In the genomic region with DNA sequence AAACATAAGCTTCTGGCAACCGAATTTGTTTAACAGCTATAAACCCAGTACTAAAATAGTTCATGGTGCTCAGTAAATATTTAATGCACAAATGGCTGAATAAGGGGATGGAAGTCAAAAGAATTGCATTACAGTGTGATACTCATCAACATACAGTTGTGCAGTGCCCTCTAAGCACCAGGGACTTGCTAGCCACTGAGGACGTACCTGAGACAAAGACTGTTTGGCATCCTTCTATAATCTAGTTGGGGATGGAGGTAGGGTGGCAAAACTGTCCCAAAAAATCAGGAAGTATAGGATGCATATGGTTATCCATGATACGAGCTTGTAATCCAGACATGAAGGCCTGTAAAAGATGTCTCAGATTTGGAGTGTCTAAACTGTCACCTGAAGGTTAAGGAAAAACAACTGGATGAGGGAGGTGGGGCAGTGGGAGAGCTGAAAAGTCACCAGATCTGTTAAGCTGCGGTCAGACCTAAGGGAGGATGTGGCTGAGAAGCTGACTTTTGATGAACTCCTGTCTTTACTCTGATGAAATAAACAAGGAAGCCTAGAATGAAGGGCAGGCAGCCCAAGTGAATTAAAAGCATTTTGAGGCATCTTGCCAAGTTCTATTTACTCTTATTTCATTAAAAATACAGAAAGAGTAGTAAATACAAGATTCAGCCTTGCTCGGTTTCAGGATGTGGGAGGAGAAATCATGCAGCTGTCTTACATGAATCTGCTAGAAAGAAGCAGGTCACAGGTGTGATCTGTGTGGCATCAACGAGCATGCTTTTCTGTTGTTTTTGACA, we compare ENCODE assay signal across 9 cellular contexts. TPM values are rescaled to one million over a fixed set of nuclear protein-coding genes. Genes with fewer than 3 reads are reported as not detected.
DNase-seq lines count a peak whose midpoint lies in the region; ATAC-seq lines count a peak whose summit lies in the region.
"Had no signal": no experiment of that assay in that cellular context is flagged by ENCODE, and none has a peak within 500 bp of the region (broad histone marks: within the 10 kb centered on the region; RNA-seq: fewer than 3 reads in every experiment).

No MANE protein-coding gene starts in this region.

- no peak overlapping the region for H2BK5ac ChIP-seq in neuronal stem cell (ENCODE audit: low read length)

- H3K9me3 ChIP-seq in BLaER1 treated with 17β-estradiol and CSF1 and Interleukin-3, amounts not matched to agents 10 nM and 100 nM (replicated peaks in 1 of 11), result peaks cover 0 to 19% (median 12%) of the 10 kb centered on the region in 11 experiments; a peak in 14 of 22 replicates
- H3K9me3 ChIP-seq in neuronal stem cell (replicated peaks in 1 of 2; ENCODE audit: control insufficient read depth in 2 of 2, insufficient read depth in 1 of 2, low read depth in 1 of 2, low read length in 2 of 2), result no peaks in the 10 kb centered on the region
- H3K9me3 ChIP-seq: upper lobe of left lung had no signal

- H3K9ac ChIP-seq in BLaER1 treated with 17β-estradiol and CSF1 and Interleukin-3, amounts not matched to agents 10 nM and 100 nM, result peak overlapping the region in 5 of 11 experiments; percentile 12 to 58 (median 26); a peak in 9 of 22 replicates
- no peak overlapping the region for H3K9ac ChIP-seq in neuronal stem cell (ENCODE audit: low read depth, low read length, poor library complexity)

- no peak overlapping the region for H3K14ac ChIP-seq in neuronal stem cell (ENCODE audit: low read length)

- no CpG with 5 or more reads among the region's 6 CpGs for WGBS in neuronal stem cell (ENCODE audit: extremely low coverage in 2 of 2, insufficient read length in 2 of 2, insufficient replicate concordance in 1 of 2), 2 donors

- intact Hi-C loops in activated T-helper 2 cell treated with anti-CD3 and anti-CD28 coated beads, Interferon-gamma antibody, Interleukin-2, Interleukin-4, amounts not matched to agents 10 μg/mL and 5 μg/mL and 100 μg/mL, durations not matched to agents 14 hours and 24 hours and 36 hours (cut with micrococcal nuclease), result loop anchor here (1.0 to 2.0 kb wide), 2 partner anchors 10 to 15 kb away; no protein-coding TSS in a partner anchor

- no peak overlapping the region for H2BK12ac ChIP-seq in neuronal stem cell (ENCODE audit: low read length)

- no peak overlapping the region for H2AK5ac ChIP-seq in neuronal stem cell (ENCODE audit: low read depth, low read length)

- H4K8ac ChIP-seq in neuronal stem cell (ENCODE audit: low read depth, low read length), result no peak overlapping the region

- H3K4me2 ChIP-seq in BLaER1 treated with 17β-estradiol and CSF1 and Interleukin-3, amounts not matched to agents 10 nM and 100 nM, result peak overlapping the region; percentile 19 to 84 (median 65)
- no peak overlapping the region for H3K4me2 ChIP-seq in neuronal stem cell (ENCODE audit: insufficient read depth, low read length, poor library complexity, severe bottlenecking)

- no peak overlapping the region for H3K23ac ChIP-seq in neuronal stem cell (ENCODE audit: low read depth, low read length, poor library complexity)

- peaks cover 0 to 25% (median 0%) of the 10 kb centered on the region in 11 experiments; a peak in 4 of 22 replicates for H3K36me3 ChIP-seq in BLaER1 treated with 17β-estradiol and CSF1 and Interleukin-3, amounts not matched to agents 10 nM and 100 nM
- no peaks in the 10 kb centered on the region for H3K36me3 ChIP-seq in neuronal stem cell (replicated peaks in 1 of 2; ENCODE audit: control insufficient read depth in 2 of 2, insufficient read depth in 2 of 2, low read length in 2 of 2)
- H3K36me3 ChIP-seq: upper lobe of left lung had no signal

- H3K27me3 ChIP-seq in BLaER1 treated with 17β-estradiol and CSF1 and Interleukin-3, amounts not matched to agents 10 nM and 100 nM, result no peaks in the 10 kb centered on the region
- H3K27me3 ChIP-seq in neuronal stem cell (ENCODE audit: control insufficient read depth in 3 of 3, insufficient read depth in 3 of 3, low read depth in 1 of 3, low read length in 3 of 3), result no peaks in the 10 kb centered on the region
- H3K27me3 ChIP-seq: upper lobe of left lung had no signal

- no peak overlapping the region for H4K91ac ChIP-seq in neuronal stem cell (ENCODE audit: low read depth, low read length, poor library complexity)

- H3K18ac ChIP-seq in neuronal stem cell (ENCODE audit: low read length), result no peak overlapping the region

- H2AFZ ChIP-seq in neuronal stem cell (ENCODE audit: low read length), result no peak overlapping the region

- no peak overlapping the region for H2BK15ac ChIP-seq in neuronal stem cell (ENCODE audit: low read length)

- peak overlapping the region; percentile 83 for H3K27ac Mint-ChIP-seq in activated T-helper 2 cell treated with anti-CD3 and anti-CD28 coated beads, Interferon-gamma antibody, Interleukin-2, Interleukin-4, amounts not matched to agents 10 μg/mL and 5 μg/mL and 100 μg/mL, durations not matched to agents 14 hours and 24 hours and 36 hours

- peak overlapping the region in 8 of 11 experiments; percentile 46 to 76 (median 67); a peak in 15 of 22 replicates for H3K27ac ChIP-seq in BLaER1 treated with 17β-estradiol and CSF1 and Interleukin-3, amounts not matched to agents 10 nM and 100 nM
- H3K27ac ChIP-seq in neuronal stem cell (replicated peaks; ENCODE audit: low read length), result no peak overlapping the region
- H3K27ac ChIP-seq: upper lobe of left lung had no signal

- H3K9me3 Mint-ChIP-seq in activated T-helper 2 cell treated with anti-CD3 and anti-CD28 coated beads, Interferon-gamma antibody, Interleukin-2, Interleukin-4, amounts not matched to agents 10 μg/mL and 5 μg/mL and 100 μg/mL, durations not matched to agents 14 hours and 24 hours and 36 hours, result peaks cover 5% of the 10 kb centered on the region

- no peaks in the 10 kb centered on the region for H3K27me3 Mint-ChIP-seq in activated T-helper 2 cell treated with anti-CD3 and anti-CD28 coated beads, Interferon-gamma antibody, Interleukin-2, Interleukin-4, amounts not matched to agents 10 μg/mL and 5 μg/mL and 100 μg/mL, durations not matched to agents 14 hours and 24 hours and 36 hours (ENCODE audit: low read depth)

- ATAC-seq in GM19463 (IDR thresholded peaks at IDR 0.05; ENCODE audit: unreplicated experiment) (peak; percentile 78), HG03565 (IDR thresholded peaks at IDR 0.05; ENCODE audit: unreplicated experiment) (peak; percentile 43), HG03159 (IDR thresholded peaks at IDR 0.05; ENCODE audit: unreplicated experiment) (no peak)

- peak overlapping the region in 1 of 10 experiments; percentile 4; a peak in 1 of 20 replicates for H3K4me3 ChIP-seq in BLaER1 treated with 17β-estradiol and CSF1 and Interleukin-3, amounts not matched to agents 10 nM and 100 nM
- no peak overlapping the region for H3K4me3 ChIP-seq in neuronal stem cell (ENCODE audit: low read length in 2 of 2)
- H3K4me3 ChIP-seq: upper lobe of left lung had no signal

- no peak overlapping the region for H2BK120ac ChIP-seq in neuronal stem cell (ENCODE audit: low read depth, low read length)

- H3K79me1 ChIP-seq in neuronal stem cell (ENCODE audit: low read depth, low read length), result no peaks in the 10 kb centered on the region

- no peak overlapping the region for H3K4ac ChIP-seq in neuronal stem cell (ENCODE audit: low read length)

- peaks cover 69% of the 10 kb centered on the region for H3K4me1 Mint-ChIP-seq in activated T-helper 2 cell treated with anti-CD3 and anti-CD28 coated beads, Interferon-gamma antibody, Interleukin-2, Interleukin-4, amounts not matched to agents 10 μg/mL and 5 μg/mL and 100 μg/mL, durations not matched to agents 14 hours and 24 hours and 36 hours (ENCODE audit: low read depth)

- DNase-seq in activated T-helper 2 cell treated with anti-CD3 and anti-CD28 coated beads, Interferon-gamma antibody, Interleukin-2, Interleukin-4, amounts not matched to agents 10 μg/mL and 5 μg/mL and 100 μg/mL, durations not matched to agents 14 hours and 24 hours and 36 hours (ENCODE audit: low spot score), result peak; percentile 62
- DNase-seq in RKO (ENCODE audit: low spot score), result no peak
- DNase-seq in neuronal stem cell (ENCODE audit: low spot score), result no peak
- no peak for DNase-seq in COLO829 (ENCODE audit: low spot score)
- DNase-seq: upper lobe of left lung had no signal

- H3K4me3 Mint-ChIP-seq in activated T-helper 2 cell treated with anti-CD3 and anti-CD28 coated beads, Interferon-gamma antibody, Interleukin-2, Interleukin-4, amounts not matched to agents 10 μg/mL and 5 μg/mL and 100 μg/mL, durations not matched to agents 14 hours and 24 hours and 36 hours (ENCODE audit: low read depth), result peak overlapping the region; percentile 13

- H3K4me1 ChIP-seq in BLaER1 treated with 17β-estradiol and CSF1 and Interleukin-3, amounts not matched to agents 10 nM and 100 nM, result peaks cover 14 to 68% (median 45%) of the 10 kb centered on the region in 10 experiments; a peak in 19 of 20 replicates
- H3K4me1 ChIP-seq in neuronal stem cell (ENCODE audit: control insufficient read depth in 2 of 2, insufficient read depth in 1 of 2, low read depth in 1 of 2, low read length in 2 of 2), result no peaks in the 10 kb centered on the region
- H3K4me1 ChIP-seq: upper lobe of left lung had no signal

- H4K20me1 ChIP-seq in BLaER1 treated with 17β-estradiol and CSF1 and Interleukin-3, amounts not matched to agents 10 nM and 100 nM, result no peaks in the 10 kb centered on the region

- H3K36me3 Mint-ChIP-seq in activated T-helper 2 cell treated with anti-CD3 and anti-CD28 coated beads, Interferon-gamma antibody, Interleukin-2, Interleukin-4, amounts not matched to agents 10 μg/mL and 5 μg/mL and 100 μg/mL, durations not matched to agents 14 hours and 24 hours and 36 hours (ENCODE audit: low read depth), result peaks cover 15% of the 10 kb centered on the region

RNA-seq across cellular contexts. Expression of gene CD38, which starts 12.0 kb away (rescaled TPM):
- 75.3 and 87.1 TPM in 2 replicates for total RNA-seq in activated T-helper 2 cell treated with anti-CD3 and anti-CD28 coated beads, Interferon-gamma antibody, Interleukin-2, Interleukin-4, amounts not matched to agents 10 μg/mL and 5 μg/mL and 100 μg/mL, durations not matched to agents 14 hours and 24 hours and 36 hours
- polyA plus RNA-seq in neuronal stem cell (2013, experiment 1 of 2), result 0.11 TPM
- 0.15 TPM for polyA plus RNA-seq in neuronal stem cell (2013, experiment 2 of 2)
